11 cellular contexts compared by ENCODE assay signal in genomic region chr3:58387650-58388546, GRCh38. TPM values are rescaled to one million over a fixed set of nuclear protein-coding genes. Genes with fewer than 3 reads are reported as not detected.
A peak's percentile ranks its signal among the peaks of the same experiment; 100 is the strongest.
DNase-seq lines count a peak whose midpoint lies in the region; ATAC-seq and TF ChIP-seq lines count a peak whose summit lies in the region.
"Had no signal": no experiment of that assay in that cellular context is flagged by ENCODE, and none has a peak within 500 bp of the region (broad histone marks: within the 10 kb centered on the region; RNA-seq: fewer than 3 reads in every experiment).

No MANE protein-coding gene starts in this region.

- H3K4me1 ChIP-seq in CD4-positive, CD25-positive, alpha-beta regulatory T cell (ENCODE audit: control insufficient read depth, insufficient read depth, low read length, poor library complexity, severe bottlenecking), result no peaks in the 10 kb centered on the region
- H3K4me1 ChIP-seq in right atrium auricular region, result peaks cover 0 to 56% of the 10 kb centered on the region in 2 donors
- peaks cover 14% of the 10 kb centered on the region in 2 donors for H3K4me1 ChIP-seq in gastrocnemius medialis

- no peak for TF ChIP-seq CTCF in activated B cell treated with CpG ODN at 0.5 μM for 24 hours (IDR thresholded peaks at IDR 0.05)
- TF ChIP-seq CTCF in right atrium auricular region (IDR thresholded peaks at IDR 0.05), result no peak
- TF ChIP-seq CTCF in gastrocnemius medialis (IDR thresholded peaks at IDR 0.05 in 4 of 5, conservative IDR thresholded peaks at IDR 0.05 in 1 of 5), result no peak

- intact Hi-C loops in activated B cell treated with CpG ODN at 0.5 μM for 24 hours (cut with micrococcal nuclease), result no loop called here
- intact Hi-C loops in gastrocnemius medialis (cut with DNase I; ENCODE audit: low total_unique reads), result no loop called here

- TF ChIP-seq POLR2A in gastrocnemius medialis (IDR thresholded peaks at IDR 0.05), result no peak

- no peak for ATAC-seq in CD4-positive, CD25-positive, alpha-beta regulatory T cell (ENCODE audit: low read depth in 2 of 2)
- ATAC-seq in activated B cell treated with CpG ODN at 0.5 μM for 24 hours (ENCODE audit: low read depth) (no peak), gastrocnemius medialis (no peak), HG02623 (IDR thresholded peaks at IDR 0.05; ENCODE audit: unreplicated experiment) (no peak)

- no peaks in the 10 kb centered on the region for H3K9me3 Mint-ChIP-seq in CD4-positive, CD25-positive, alpha-beta regulatory T cell
- no peaks in the 10 kb centered on the region for H3K9me3 Mint-ChIP-seq in activated B cell treated with CpG ODN at 0.5 μM for 24 hours

- H3K4me3 ChIP-seq in CD4-positive, CD25-positive, alpha-beta regulatory T cell (ENCODE audit: low read depth, low read length), result no peak overlapping the region
- H3K4me3 ChIP-seq in right atrium auricular region (no peak overlapping the region), gastrocnemius medialis (no peak overlapping the region)

- peaks cover 8 to 24% (median 10%) of the 10 kb centered on the region in 4 donors for H3K4me1 Mint-ChIP-seq in CD4-positive, CD25-positive, alpha-beta regulatory T cell
- H3K4me1 Mint-ChIP-seq in activated B cell treated with CpG ODN at 0.5 μM for 24 hours, result peaks cover 50% of the 10 kb centered on the region

- no peaks in the 10 kb centered on the region for H3K27me3 Mint-ChIP-seq in CD4-positive, CD25-positive, alpha-beta regulatory T cell
- H3K27me3 Mint-ChIP-seq in activated B cell treated with CpG ODN at 0.5 μM for 24 hours, result no peaks in the 10 kb centered on the region

- H3K27ac Mint-ChIP-seq in CD4-positive, CD25-positive, alpha-beta regulatory T cell, result peak overlapping the region in 2 of 3 donors; percentile 68 to 71
- H3K27ac Mint-ChIP-seq in activated B cell treated with CpG ODN at 0.5 μM for 24 hours, result peak overlapping the region; percentile 42

- in situ Hi-C loops in gastrocnemius medialis (cut with MboI; ENCODE audit: low sequenced_read_pairs in 4 of 4), result no loop called here

- no peaks in the 10 kb centered on the region for H3K27me3 ChIP-seq in CD4-positive, CD25-positive, alpha-beta regulatory T cell (ENCODE audit: control insufficient read depth, insufficient read depth, low read length)
- no peaks in the 10 kb centered on the region for H3K27me3 ChIP-seq in right atrium auricular region
- no peaks in the 10 kb centered on the region for H3K27me3 ChIP-seq in gastrocnemius medialis

- no peak overlapping the region for H3K4me3 Mint-ChIP-seq in CD4-positive, CD25-positive, alpha-beta regulatory T cell
- H3K4me3 Mint-ChIP-seq in activated B cell treated with CpG ODN at 0.5 μM for 24 hours, result no peak overlapping the region

- H3K9me3 ChIP-seq in CD4-positive, CD25-positive, alpha-beta regulatory T cell (ENCODE audit: control insufficient read depth in 2 of 2, low read length in 2 of 2), result no peaks in the 10 kb centered on the region
- H3K9me3 ChIP-seq in right atrium auricular region (no peaks in the 10 kb centered on the region), gastrocnemius medialis (no peaks in the 10 kb centered on the region)
- H3K9me3 ChIP-seq: Caco-2 had no signal

- H3K36me3 ChIP-seq in CD4-positive, CD25-positive, alpha-beta regulatory T cell (ENCODE audit: control insufficient read depth, insufficient read depth, low read length), result no peaks in the 10 kb centered on the region
- H3K36me3 ChIP-seq in right atrium auricular region (peaks cover 6% of the 10 kb centered on the region), gastrocnemius medialis (peaks cover 0 to 13% of the 10 kb centered on the region in 2 donors)

- no peak overlapping the region for H3K27ac ChIP-seq in CD4-positive, CD25-positive, alpha-beta regulatory T cell (ENCODE audit: insufficient read depth, low read length, poor library complexity, severe bottlenecking)
- H3K27ac ChIP-seq in right atrium auricular region, result peak overlapping the region; percentile 36 to 65
- H3K27ac ChIP-seq in gastrocnemius medialis, result peak overlapping the region in 3 of 4 donors; percentile 16 to 57 (median 39)

- POLR2A ChIA-PET in activated B cell treated with CpG ODN at 0.5 μM for 24 hours (lab: Charles Lee), result interaction anchor here (1.1 to 1.2 kb wide), 2 partner anchors 52 to 81 kb away, joined by 4 to 5 read pairs; partner anchors contain the start of genes HTD2 and RPP14

- CTCF ChIA-PET in activated B cell treated with CpG ODN at 0.5 μM for 24 hours (lab: Charles Lee), result interaction anchor here (1.2 kb wide), 1 partner anchor 36 kb away, joined by 3 read pairs; no protein-coding TSS in a partner anchor

- no peak for DNase-seq in CD4-positive, CD25-positive, alpha-beta regulatory T cell
- DNase-seq in activated B cell treated with CpG ODN at 0.5 μM for 24 hours (no peak), right atrium auricular region (ENCODE audit: low spot score) (no peak), gastrocnemius medialis (no peak), Ammon's horn (ENCODE audit: low spot score) (no peak), mucosa of gallbladder (ENCODE audit: low spot score) (no peak), UCSD-AML1 (lab: John Stamatoyannopoulos, UW; ENCODE audit: unreplicated experiment) (no peak)
- DNase-seq: Caco-2, NCI-H1930, SIG-M5 had no signal

- peaks cover 36% of the 10 kb centered on the region for H3K36me3 Mint-ChIP-seq in CD4-positive, CD25-positive, alpha-beta regulatory T cell
- H3K36me3 Mint-ChIP-seq in activated B cell treated with CpG ODN at 0.5 μM for 24 hours (ENCODE audit: low read depth), result peaks cover 70% of the 10 kb centered on the region

RNA-seq across cellular contexts. Expression of gene PDHB, which starts 45.7 kb away (rescaled TPM):
- total RNA-seq in CD4-positive, CD25-positive, alpha-beta regulatory T cell, result 40.1 TPM
- 100 to 1,000 TPM; 116 to 159 (median 133) TPM for polyA plus RNA-seq in CD4-positive, CD25-positive, alpha-beta regulatory T cell
- 63.0 and 67.3 TPM in 2 replicates for total RNA-seq in activated B cell treated with CpG ODN at 0.5 μM for 24 hours
- total RNA-seq in right atrium auricular region, result 100 to 1,000 TPM; 111 to 181 TPM
- 100 to 1,000 TPM; 131 to 195 (median 169) TPM for total RNA-seq in gastrocnemius medialis
- 57.2 TPM for total RNA-seq in mucosa of gallbladder

RNA-seq across cellular contexts. Expression of gene PXK, which starts 55.2 kb away (rescaled TPM):
- total RNA-seq in CD4-positive, CD25-positive, alpha-beta regulatory T cell, result 21.8 TPM
- 10 to 100 TPM; 24.9 to 32.6 (median 31.9) TPM for polyA plus RNA-seq in CD4-positive, CD25-positive, alpha-beta regulatory T cell
- total RNA-seq in activated B cell treated with CpG ODN at 0.5 μM for 24 hours (70.3 and 81.3 TPM in 2 replicates), right atrium auricular region (10 to 100 TPM; 18.3 to 22.5 TPM), gastrocnemius medialis (10 to 100 TPM; 21.6 to 33.6 (median 24.4) TPM), mucosa of gallbladder (23.2 TPM)
